1 cellular context compared by ENCODE assay signal in genomic region chr1:76190749-76191424, GRCh38.
TF ChIP-seq lines count a peak whose summit lies in the region.

No MANE protein-coding gene starts in this region.

TF ChIP-seq in HEK293, 187 proteins besides CTCF, POLR2A, EP300 and RAD21 (continued from another document):
- peak; percentile 66 for TF ChIP-seq SCRT2 (tag by site-specific recombination; IDR thresholded peaks at IDR 0.05)
